ENCODE assay signal across 14 cellular contexts in genomic region chr12:25056011-25056410, GRCh38.
DNase-seq lines count a peak whose midpoint lies in the region; ATAC-seq, FAIRE-seq and TF ChIP-seq lines count a peak whose summit lies in the region.
"Had no signal": no experiment of that assay in that cellular context is flagged by ENCODE, and none has a peak within 500 bp of the region (broad histone marks: within the 10 kb centered on the region; RNA-seq: fewer than 3 reads in every experiment).

No MANE protein-coding gene starts in this region.

- no peak overlapping the region for H3K4me3 ChIP-seq in CD4-positive, alpha-beta memory T cell (ENCODE audit: low read length in 2 of 2)
- H3K4me3 ChIP-seq: left ventricle myocardium inferior had no signal

- no peaks in the 10 kb centered on the region for H3K36me3 ChIP-seq in CD4-positive, alpha-beta memory T cell (ENCODE audit: insufficient read depth, low read length)
- H3K36me3 ChIP-seq: left ventricle myocardium inferior had no signal

- CTCF ChIA-PET in CD4-positive, alpha-beta memory T cell (lab: Charles Lee; ENCODE audit: partially characterized antibody), result interaction anchor here (0.7 to 1.1 kb wide), 2 partner anchors 63 to 332 kb away, joined by 3 read pairs; no protein-coding TSS in a partner anchor

- H3K4me1 ChIP-seq in CD4-positive, alpha-beta memory T cell (ENCODE audit: insufficient read depth, low read length), result peaks cover 56% of the 10 kb centered on the region
- H3K4me1 ChIP-seq: left ventricle myocardium inferior had no signal

- FAIRE-seq in GM12891 (lab: Jason Lieb, UNC), result peak; percentile 83
- FAIRE-seq: endothelial cell of umbilical vein had no signal

- no peak for TF ChIP-seq POLR2A in GM12891 (IDR thresholded peaks at IDR 0.05; ENCODE audit: low read depth, low read length)

- H3K9me3 Mint-ChIP-seq in CD4-positive, alpha-beta memory T cell, result no peaks in the 10 kb centered on the region
- no peaks in the 10 kb centered on the region for H3K9me3 Mint-ChIP-seq in activated T-helper 1 cell treated with anti-CD3 and anti-CD28 coated beads, Interleukin-12 subunit alpha, Interleukin-12 subunit beta, Interleukin-2, Interleukin-4 antibody, amounts not matched to agents 30 ng/mL and 10 ng/mL and 1 ng/mL, durations not matched to agents 14 hours and 24 hours and 36 hours
- peaks cover 0 to 2% (median 0%) of the 10 kb centered on the region in 9 donors for H3K9me3 Mint-ChIP-seq in naive thymus-derived CD8-positive, alpha-beta T cell
- H3K9me3 Mint-ChIP-seq: neural crest cell had no signal

- peak overlapping the region; percentile 71 to 93 (median 82) for H3K4me3 Mint-ChIP-seq in CD4-positive, alpha-beta memory T cell
- peak overlapping the region; percentile 76 for H3K4me3 Mint-ChIP-seq in activated T-helper 1 cell treated with anti-CD3 and anti-CD28 coated beads, Interleukin-12 subunit alpha, Interleukin-12 subunit beta, Interleukin-2, Interleukin-4 antibody, amounts not matched to agents 30 ng/mL and 10 ng/mL and 1 ng/mL, durations not matched to agents 14 hours and 24 hours and 36 hours
- peak overlapping the region; percentile 70 to 95 (median 89) for H3K4me3 Mint-ChIP-seq in naive thymus-derived CD8-positive, alpha-beta T cell
- H3K4me3 Mint-ChIP-seq: neural crest cell had no signal

- intact Hi-C loops in CD4-positive, alpha-beta memory T cell (cut with micrococcal nuclease), result no loop called here
- intact Hi-C loops in activated T-helper 1 cell treated with anti-CD3 and anti-CD28 coated beads, Interleukin-12 subunit alpha, Interleukin-12 subunit beta, Interleukin-2, Interleukin-4 antibody, amounts not matched to agents 30 ng/mL and 10 ng/mL and 1 ng/mL, durations not matched to agents 14 hours and 24 hours and 36 hours (cut with micrococcal nuclease), result loop anchor here (10.0 kb wide), 1 partner anchor 539 kb away; no protein-coding TSS in a partner anchor

- no peak for DNase-seq in CD4-positive, alpha-beta memory T cell
- DNase-seq in GM12891 (ENCODE audit: insufficient read length, low spot score) (no peak), OCI-M1 (lab: John Stamatoyannopoulos, UW) (no peak), NCI-H748 treated with DMSO at 0.1 percent for 48 hours (lab: John Stamatoyannopoulos, UW) (no peak), LoVo (ENCODE audit: low spot score) (no peak), NCI-H524 treated with DMSO at 0.1 percent for 48 hours (lab: John Stamatoyannopoulos, UW) (no peak)
- no peak for DNase-seq in activated T-helper 1 cell treated with anti-CD3 and anti-CD28 coated beads, Interleukin-12 subunit alpha, Interleukin-12 subunit beta, Interleukin-2, Interleukin-4 antibody, amounts not matched to agents 30 ng/mL and 10 ng/mL and 1 ng/mL, durations not matched to agents 14 hours and 24 hours and 36 hours (ENCODE audit: low spot score)
- no peak for DNase-seq in naive thymus-derived CD8-positive, alpha-beta T cell
- DNase-seq: central memory CD4-positive, alpha-beta T cell; IMR-90; left ventricle myocardium inferior had no signal

- no peak overlapping the region for H3K27ac ChIP-seq in CD4-positive, alpha-beta memory T cell (ENCODE audit: low read depth, low read length)
- H3K27ac ChIP-seq: left ventricle myocardium inferior, VCaP had no signal

- no peaks in the 10 kb centered on the region for H3K9me3 ChIP-seq in CD4-positive, alpha-beta memory T cell (ENCODE audit: control insufficient read depth in 1 of 2, low read length in 2 of 2)
- H3K9me3 ChIP-seq: left ventricle myocardium inferior had no signal

- H3K4me1 Mint-ChIP-seq in CD4-positive, alpha-beta memory T cell, result peaks cover 42 to 70% (median 55%) of the 10 kb centered on the region in 4 donors
- peaks cover 74% of the 10 kb centered on the region for H3K4me1 Mint-ChIP-seq in activated T-helper 1 cell treated with anti-CD3 and anti-CD28 coated beads, Interleukin-12 subunit alpha, Interleukin-12 subunit beta, Interleukin-2, Interleukin-4 antibody, amounts not matched to agents 30 ng/mL and 10 ng/mL and 1 ng/mL, durations not matched to agents 14 hours and 24 hours and 36 hours (ENCODE audit: low read depth)
- peaks cover 29 to 76% (median 62%) of the 10 kb centered on the region in 4 donors for H3K4me1 Mint-ChIP-seq in naive thymus-derived CD8-positive, alpha-beta T cell

- H3K36me3 Mint-ChIP-seq in CD4-positive, alpha-beta memory T cell, result peaks cover 3 to 12% of the 10 kb centered on the region in 2 donors
- H3K36me3 Mint-ChIP-seq in activated T-helper 1 cell treated with anti-CD3 and anti-CD28 coated beads, Interleukin-12 subunit alpha, Interleukin-12 subunit beta, Interleukin-2, Interleukin-4 antibody, amounts not matched to agents 30 ng/mL and 10 ng/mL and 1 ng/mL, durations not matched to agents 14 hours and 24 hours and 36 hours (ENCODE audit: low read depth), result peaks cover 12% of the 10 kb centered on the region
- H3K36me3 Mint-ChIP-seq in naive thymus-derived CD8-positive, alpha-beta T cell, result peaks cover 0 to 2% (median 0%) of the 10 kb centered on the region in 3 donors

- H3K27me3 Mint-ChIP-seq in CD4-positive, alpha-beta memory T cell, result no peaks in the 10 kb centered on the region
- H3K27me3 Mint-ChIP-seq in activated T-helper 1 cell treated with anti-CD3 and anti-CD28 coated beads, Interleukin-12 subunit alpha, Interleukin-12 subunit beta, Interleukin-2, Interleukin-4 antibody, amounts not matched to agents 30 ng/mL and 10 ng/mL and 1 ng/mL, durations not matched to agents 14 hours and 24 hours and 36 hours (ENCODE audit: insufficient read depth), result no peaks in the 10 kb centered on the region
- no peaks in the 10 kb centered on the region for H3K27me3 Mint-ChIP-seq in naive thymus-derived CD8-positive, alpha-beta T cell

- POLR2A ChIA-PET in CD4-positive, alpha-beta memory T cell (lab: Charles Lee; ENCODE audit: partially characterized antibody), result no interaction called here
- POLR2A ChIA-PET in naive thymus-derived CD8-positive, alpha-beta T cell (lab: Charles Lee), result no interaction called here

- ATAC-seq in naive thymus-derived CD8-positive, alpha-beta T cell, result no peak

- no peaks in the 10 kb centered on the region for H3K27me3 ChIP-seq in CD4-positive, alpha-beta memory T cell (ENCODE audit: insufficient read depth, low read length)

- peak overlapping the region in 5 of 7 donors; percentile 21 to 89 (median 68) for H3K27ac Mint-ChIP-seq in CD4-positive, alpha-beta memory T cell
- H3K27ac Mint-ChIP-seq in activated T-helper 1 cell treated with anti-CD3 and anti-CD28 coated beads, Interleukin-12 subunit alpha, Interleukin-12 subunit beta, Interleukin-2, Interleukin-4 antibody, amounts not matched to agents 30 ng/mL and 10 ng/mL and 1 ng/mL, durations not matched to agents 14 hours and 24 hours and 36 hours, result peak overlapping the region; percentile 0
- H3K27ac Mint-ChIP-seq in naive thymus-derived CD8-positive, alpha-beta T cell, result peak overlapping the region; percentile 88 to 98 (median 94)

TF ChIP-seq in GM12891, 5 proteins besides CTCF, POLR2A, EP300 and RAD21:
- TF ChIP-seq SPI1 (IDR thresholded peaks at IDR 0.05; ENCODE audit: low read depth, low read length) (no peak), POU2F2 (IDR thresholded peaks at IDR 0.05; ENCODE audit: low read depth, low read length) (no peak)

Comparison
In these comparisons a context has a peak if more than half of its experiments do, and no peak if none do; other contexts are left out.
1. H3K27ac Mint-ChIP-seq: peak in every context shown above with its lines; median percentile 94 in naive thymus-derived CD8-positive, alpha-beta T cell; 68 in CD4-positive, alpha-beta memory T cell; 0 in activated T-helper 1 cell treated with anti-CD3 and anti-CD28 coated beads, Interleukin-12 subunit alpha, Interleukin-12 subunit beta, Interleukin-2, Interleukin-4 antibody, amounts not matched to agents 30 ng/mL and 10 ng/mL and 1 ng/mL, durations not matched to agents 14 hours and 24 hours and 36 hours.